In genomic region chr2:97589257-97589597, GRCh38 we compare ENCODE assay signal across 8 cellular contexts. TPM values are rescaled to one million over a fixed set of nuclear protein-coding genes. Genes with fewer than 3 reads are reported as not detected.
DNase-seq lines count a peak whose midpoint lies in the region; ATAC-seq, FAIRE-seq and TF ChIP-seq lines count a peak whose summit lies in the region.
"Not testable (repeated sequence)": the region's sequence is repeated elsewhere in the genome, so short reads cannot be mapped to it uniquely, and the experiment has no call there.

No MANE protein-coding gene starts in this region.

- H3K27ac ChIP-seq in DOHH2 (ENCODE audit: low read depth, low read length) (peak overlapping the region; percentile 75), WERI-Rb-1 (peak overlapping the region; percentile 83), K562 (ENCODE audit: extremely low read depth, low read depth, low read length) (peak overlapping the region; percentile 77), lower lobe of right lung (peak overlapping the region; percentile 72), prostate gland (peak overlapping the region; percentile 74 to 78), upper lobe of right lung (peak overlapping the region; percentile 58)
- H3K27ac ChIP-seq in HUES64 (ENCODE audit: low read depth, low read length) = not testable (repeated sequence)

- H2AFZ ChIP-seq in K562 (ENCODE audit: low read depth, low read length) = peak overlapping the region; percentile 94

- not testable (repeated sequence) for H3K9me2 ChIP-seq in DOHH2 (replicated peaks; ENCODE audit: control insufficient read depth, low read length)

- POLR2A ChIA-PET in K562 (lab: Yijun Ruan, JAX) = interaction anchor here (2.1 kb wide), 1 partner anchor 75 kb away, joined by 6 read pairs; the partner anchor contains the start of gene ACTR1B

- ATAC-seq in K562, lower lobe of right lung, upper lobe of right lung: not testable (repeated sequence)

- FAIRE-seq in K562 (lab: Jason Lieb, UNC) = not testable (repeated sequence)

- not testable (repeated sequence) for DNase-seq in WERI-Rb-1; K562 (ENCODE audit: extremely low read depth in 1 of 4, low spot score in 3 of 4); fibroblast of mammary gland (ENCODE audit: low read depth); lower lobe of right lung; prostate gland (ENCODE audit: low spot score); upper lobe of right lung

- intact Hi-C loops in K562 (cut with micrococcal nuclease); lower lobe of right lung (cut with DNase I); prostate gland (cut with DNase I); upper lobe of right lung (cut with DNase I): not testable (repeated sequence)

- not testable (repeated sequence) for TF ChIP-seq RAD21 in K562 (CRISPR knock-in tag; conservative IDR thresholded peaks at IDR 0.05 in 1 of 2, IDR thresholded peaks at IDR 0.05 in 1 of 2)

- H3K9me1 ChIP-seq in K562 (ENCODE audit: control insufficient read depth, insufficient read depth, low read length) = not testable (repeated sequence)

- in situ Hi-C loops in K562 (cut with MboI) = not testable (repeated sequence)

- CTCF ChIA-PET in K562 (lab: Yijun Ruan, JAX; ENCODE audit: low intra/inter-chr PET ratio) = interaction anchor here (3.5 kb wide), 1 partner anchor 109 kb away, joined by 198 read pairs; no protein-coding TSS in a partner anchor

- H3K4me3 ChIP-seq in DOHH2 (ENCODE audit: low read length) (peak overlapping the region; percentile 84), HUES64 (ENCODE audit: low read length) (peak overlapping the region; percentile 75), WERI-Rb-1 (ENCODE audit: low read depth, low read length) (peak overlapping the region; percentile 69), K562 (peak overlapping the region; percentile 58), fibroblast of mammary gland (ENCODE audit: control insufficient read depth, low read depth, low read length) (peak overlapping the region; percentile 57), lower lobe of right lung (peak overlapping the region; percentile 54), prostate gland (peak overlapping the region; percentile 35 to 44), upper lobe of right lung (peak overlapping the region; percentile 57)

- H3K4me2 ChIP-seq in DOHH2 (ENCODE audit: low read length) (peak overlapping the region; percentile 66), K562 (ENCODE audit: insufficient read depth, low read length) (peak overlapping the region; percentile 84)

- H3K27me3 ChIP-seq in DOHH2 (ENCODE audit: control insufficient read depth, low read length); HUES64 (ENCODE audit: insufficient read depth, low read length); WERI-Rb-1 (ENCODE audit: insufficient read depth, low read depth, severe bottlenecking); K562 (ENCODE audit: control insufficient read depth in 2 of 2, insufficient read depth in 2 of 2, low read length in 2 of 2); lower lobe of right lung (ENCODE audit: low read depth); prostate gland (replicated peaks; ENCODE audit: insufficient read depth); upper lobe of right lung: not testable (repeated sequence)

- TF ChIP-seq POLR2A in K562 (conservative IDR thresholded peaks at IDR 0.05); prostate gland (IDR thresholded peaks at IDR 0.05): not testable (repeated sequence)

- not testable (repeated sequence) for H3F3A ChIP-seq in DOHH2 (ENCODE audit: control insufficient read depth, insufficient read depth)

- not testable (repeated sequence) for BruUV-seq in K562 (replicated peaks; lab: Mats Ljungman, UMichigan)

- TF ChIP-seq EP300 in K562 (IDR thresholded peaks at IDR 0.05; ENCODE audit: low read length) = not testable (repeated sequence)

- not testable (repeated sequence) for H3K4me1 ChIP-seq in DOHH2 (ENCODE audit: control insufficient read depth, low read length); HUES64 (ENCODE audit: insufficient read depth, low read length); K562 (replicated peaks in 1 of 2; ENCODE audit: control insufficient read depth in 2 of 2, insufficient read depth in 2 of 2, low read length in 2 of 2); lower lobe of right lung; prostate gland (replicated peaks); upper lobe of right lung

- not testable (repeated sequence) for H3K9me3 ChIP-seq in DOHH2 (ENCODE audit: control insufficient read depth, insufficient read depth, low read length); HUES64 (ENCODE audit: insufficient read depth, low read depth, low read length); WERI-Rb-1 (ENCODE audit: severe bottlenecking); K562 (replicated peaks; ENCODE audit: control insufficient read depth, insufficient read depth, low read depth, low read length); lower lobe of right lung; prostate gland; upper lobe of right lung

- not testable (repeated sequence) for H3K79me2 ChIP-seq in DOHH2 (ENCODE audit: control insufficient read depth, low read length); K562 (ENCODE audit: control insufficient read depth, insufficient read depth, low read length)

- H4K20me1 ChIP-seq in DOHH2 (ENCODE audit: control insufficient read depth, insufficient read depth, low read depth, low read length); K562 (replicated peaks; ENCODE audit: control insufficient read depth, insufficient read depth, low read length): not testable (repeated sequence)

- H3K9ac ChIP-seq in HUES64 (ENCODE audit: low read depth, low read length) (peak overlapping the region; percentile 50; the same call in 1 of the 2 replicates), K562 (ENCODE audit: insufficient read depth in 1 of 2, low read depth in 2 of 2, low read length in 2 of 2) (peak overlapping the region; percentile 70 to 92)

- not testable (repeated sequence) for TF ChIP-seq CTCF in DOHH2 (IDR thresholded peaks at IDR 0.05; ENCODE audit: low read depth, low read length, poor library complexity, severe bottlenecking); WERI-Rb-1 (IDR thresholded peaks at IDR 0.05; ENCODE audit: low read depth, low read length); K562 (IDR thresholded peaks at IDR 0.05 in 2 of 3, conservative IDR thresholded peaks at IDR 0.05 in 1 of 3; ENCODE audit: insufficient read depth in 2 of 3, low read depth in 1 of 3, low read length in 3 of 3); fibroblast of mammary gland (conservative IDR thresholded peaks at IDR 0.05; ENCODE audit: control insufficient read depth, insufficient read depth, low read depth, low read length); lower lobe of right lung (IDR thresholded peaks at IDR 0.05); prostate gland (IDR thresholded peaks at IDR 0.05); upper lobe of right lung (IDR thresholded peaks at IDR 0.05)

- H3K36me3 ChIP-seq in DOHH2 (ENCODE audit: control insufficient read depth, low read length); HUES64 (ENCODE audit: insufficient read depth, low read length); WERI-Rb-1; K562 (ENCODE audit: control insufficient read depth, insufficient read depth, low read length); lower lobe of right lung; prostate gland; upper lobe of right lung: not testable (repeated sequence)

- WGBS in HUES64 = 0% methylated on average over 5 of the region's 14 CpGs
- WGBS in K562 (ENCODE audit: insufficient coverage, low coverage, missing lambda C conversion rate) = 0% methylated on average over 6 of the region's 14 CpGs
- WGBS in prostate gland = 0% methylated on average over 8 of the region's 14 CpGs

RNA-seq across cellular contexts. Expression of gene ANKRD36B, which starts 0.5 kb away (rescaled TPM):
- 4.6 TPM for polyA plus RNA-seq in HUES64 (2013, experiment 1 of 2)
- 3.0 TPM for polyA plus RNA-seq in HUES64 (2013, experiment 2 of 2)
- total RNA-seq in K562 (2011; cell fraction: chromatin; rRNA removed; ENCODE audit: low replicate concordance) = 52.2 and 173 TPM in 2 replicates
- 23.2 and 30.7 TPM in 2 replicates for total RNA-seq in K562 (2011; cell fraction: nucleolus; rRNA removed)
- 46.9 and 61.1 TPM in 2 replicates for total RNA-seq in K562 (2011; cell fraction: nucleoplasm; rRNA removed)
- total RNA-seq in K562 (2014; rRNA removed) (24.9 and 25.7 TPM in 2 replicates), K562 (2014; rRNA removed; fragmentation: Illumina TruSeq; extraction: Trizol) (23.0 and 27.8 TPM in 2 replicates), K562 (2015; rRNA removed; fragmentation: Illumina TruSeq; extraction: Trizol) (38.8 and 40.9 TPM in 2 replicates), K562 (2021) (12.3 and 17.2 TPM in 2 replicates), lower lobe of right lung (16.8 TPM), prostate gland (10 to 100 TPM; 13.0 to 57.9 TPM), upper lobe of right lung (17.4 TPM)
- polyA plus RNA-seq in K562 (2011; rRNA removed) (12.4 and 12.7 TPM in 2 replicates), K562 (2014; fragmentation: Illumina TruSeq; extraction: Trizol) (8.0 and 13.3 TPM in 2 replicates), K562 (2014; fragmentation: Nextera tagmentation; extraction: Ambion mirVana) (1 to 10 TPM; 7.6 to 8.6 TPM), K562 (2014; rRNA removed) (12.1 and 12.3 TPM in 2 replicates)
- polyA plus RNA-seq in K562 (2011; cell fraction: cytosol; rRNA removed) = 0.92 and 1.8 TPM in 2 replicates
- polyA plus RNA-seq in K562 (2011; cell fraction: nucleus; rRNA removed) = 35.2 and 42.7 TPM in 2 replicates
- polyA plus RNA-seq in K562 (2012) = 7.1 and 11.0 TPM in 2 replicates
- 41.3 and 57.2 TPM in 2 replicates for polyA minus RNA-seq in K562 (2011; rRNA and poly(A)+ RNA removed)
- 2.7 and 4.1 TPM in 2 replicates for polyA minus RNA-seq in K562 (2011; cell fraction: cytosol; rRNA and poly(A)+ RNA removed)
- 77.3 and 159 TPM in 2 replicates for polyA minus RNA-seq in K562 (2011; cell fraction: nucleus; rRNA and poly(A)+ RNA removed)

RNA-seq across cellular contexts. Expression of gene COX5B, which starts 56.6 kb away (rescaled TPM):
- polyA plus RNA-seq in HUES64 (2013, experiment 1 of 2) = 251 TPM
- polyA plus RNA-seq in HUES64 (2013, experiment 2 of 2) = 255 TPM
- total RNA-seq in K562 (2011; cell fraction: chromatin; rRNA removed; ENCODE audit: low replicate concordance) = 55.0 and 69.6 TPM in 2 replicates
- 123 and 139 TPM in 2 replicates for total RNA-seq in K562 (2011; cell fraction: nucleolus; rRNA removed)
- 112 and 121 TPM in 2 replicates for total RNA-seq in K562 (2011; cell fraction: nucleoplasm; rRNA removed)
- total RNA-seq in K562 (2014; rRNA removed) (1,235 and 1,392 TPM in 2 replicates), K562 (2014; rRNA removed; fragmentation: Illumina TruSeq; extraction: Trizol) (182 and 199 TPM in 2 replicates), K562 (2015; rRNA removed; fragmentation: Illumina TruSeq; extraction: Trizol) (458 and 535 TPM in 2 replicates), K562 (2021) (536 and 603 TPM in 2 replicates), lower lobe of right lung (164 TPM), prostate gland (100 to 1,000 TPM; 363 to 469 TPM), upper lobe of right lung (155 TPM)
- polyA plus RNA-seq in K562 (2011; rRNA removed) (535 and 582 TPM in 2 replicates), K562 (2014; fragmentation: Illumina TruSeq; extraction: Trizol) (154 and 281 TPM in 2 replicates), K562 (2014; fragmentation: Nextera tagmentation; extraction: Ambion mirVana) (100 to 1,000 TPM; 305 to 487 TPM), K562 (2014; rRNA removed) (1,304 and 1,424 TPM in 2 replicates)
- 717 and 760 TPM in 2 replicates for polyA plus RNA-seq in K562 (2011; cell fraction: cytosol; rRNA removed)
- 365 and 570 TPM in 2 replicates for polyA plus RNA-seq in K562 (2011; cell fraction: nucleus; rRNA removed)
- polyA plus RNA-seq in K562 (2012) = 526 and 547 TPM in 2 replicates
- 60.5 and 61.2 TPM in 2 replicates for polyA minus RNA-seq in K562 (2011; rRNA and poly(A)+ RNA removed)
- polyA minus RNA-seq in K562 (2011; cell fraction: cytosol; rRNA and poly(A)+ RNA removed) = 88.6 and 115 TPM in 2 replicates
- polyA minus RNA-seq in K562 (2011; cell fraction: nucleus; rRNA and poly(A)+ RNA removed) = 46.4 and 75.2 TPM in 2 replicates
